ENCODE assay signal across 8 cellular contexts in the genomic region with DNA sequence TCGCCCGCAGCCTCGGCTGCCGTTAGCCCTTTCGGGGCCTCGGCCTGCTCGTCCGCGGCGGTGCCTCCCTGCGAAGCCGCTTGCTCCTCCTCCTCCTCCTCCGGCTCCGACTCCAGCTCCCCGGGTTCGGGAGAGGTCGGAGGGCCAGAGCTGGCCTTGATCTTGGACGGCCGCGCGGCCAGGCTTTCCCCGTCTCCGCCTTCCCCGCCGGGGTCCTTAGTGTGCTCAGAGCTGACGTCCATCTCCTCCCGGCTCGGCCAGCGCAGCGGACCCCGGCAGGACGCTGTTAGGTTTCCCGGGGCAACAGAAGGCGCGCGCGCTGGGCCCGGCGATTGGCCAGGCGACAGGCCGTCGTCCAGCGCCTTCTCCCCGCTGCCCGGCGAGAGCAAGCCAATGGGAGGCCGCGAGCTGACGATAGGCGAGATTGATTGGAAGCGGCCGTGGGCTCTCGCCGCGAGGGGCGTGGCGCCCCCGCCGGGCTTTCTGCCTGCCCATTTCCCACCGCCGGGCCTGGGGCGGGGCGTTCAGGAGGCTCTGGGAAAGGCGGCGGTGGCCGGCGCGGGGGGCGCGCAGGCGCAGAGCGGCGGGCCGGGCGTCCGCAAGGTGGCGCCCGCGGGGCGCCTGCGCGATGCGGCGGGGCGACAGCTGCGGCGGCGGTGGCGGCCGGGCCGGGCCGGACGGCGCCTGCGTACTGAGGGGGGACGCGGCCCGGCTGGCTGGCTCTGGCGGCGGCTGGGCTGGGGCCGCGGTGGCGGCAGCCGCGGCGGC.
A peak's percentile ranks its signal among the peaks of the same experiment; 100 is the strongest.
DNase-seq lines count a peak whose midpoint lies in the region; ATAC-seq and TF ChIP-seq lines count a peak whose summit lies in the region.

A gene with protein sequence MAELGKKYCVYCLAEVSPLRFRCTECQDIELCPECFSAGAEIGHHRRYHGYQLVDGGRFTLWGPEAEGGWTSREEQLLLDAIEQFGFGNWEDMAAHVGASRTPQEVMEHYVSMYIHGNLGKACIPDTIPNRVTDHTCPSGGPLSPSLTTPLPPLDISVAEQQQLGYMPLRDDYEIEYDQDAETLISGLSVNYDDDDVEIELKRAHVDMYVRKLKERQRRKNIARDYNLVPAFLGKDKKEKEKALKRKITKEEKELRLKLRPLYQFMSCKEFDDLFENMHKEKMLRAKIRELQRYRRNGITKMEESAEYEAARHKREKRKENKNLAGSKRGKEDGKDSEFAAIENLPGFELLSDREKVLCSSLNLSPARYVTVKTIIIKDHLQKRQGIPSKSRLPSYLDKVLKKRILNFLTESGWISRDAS (plus strand): TSS at position 676 of the 768 bp plus-strand sequence. CDS start 208 bp downstream, outside the sequence.

- no peaks in the 10 kb centered on the region for H3K27me3 ChIP-seq in OCI-LY3 (ENCODE audit: low read depth, low read length)

- DNase-seq in DMS 273 treated with DMSO at 0.1 percent for 48 hours (lab: John Stamatoyannopoulos, UW): peak; percentile 76
- peak; percentile 100 for DNase-seq in HuH-7.5 (ENCODE audit: low spot score)
- DNase-seq in activated T-cell treated with anti-CD3 and anti-CD28 coated beads for 1 hour (ENCODE audit: low read depth): peak; percentile 86
- peak; percentile 100 for DNase-seq in epidermal melanocyte (ENCODE audit: insufficient read length, low spot score)
- DNase-seq in middle frontal gyrus (ENCODE audit: extremely low spot score, low spot score): peak; percentile 98
- peak; percentile 89 to 93 for DNase-seq in stimulated activated CD8-positive, alpha-beta memory T cell treated with anti-CD3 and anti-CD28 coated beads, Interleukin-2, amount 100 ng/mL, for 48 hours (ENCODE audit: low read depth in 2 of 2)

- no peak for TF ChIP-seq CTCF in OCI-LY3 (IDR thresholded peaks at IDR 0.05; ENCODE audit: low read depth, low read length)

- H4K20me1 ChIP-seq in OCI-LY3 (ENCODE audit: insufficient read depth, low read length): peaks cover 34% of the 10 kb centered on the region

- peak within 1 kb of the TSS; percentile 99 for H3K4me3 ChIP-seq in OCI-LY3 (ENCODE audit: low read length)

- H3K36me3 ChIP-seq in OCI-LY3 (replicated peaks; ENCODE audit: low read depth, low read length): peaks cover 7% of the 10 kb centered on the region

- H3K27ac ChIP-seq in OCI-LY3 (ENCODE audit: low read length): peak within 1 kb of the TSS; percentile 59

- peak within 1 kb of the TSS; percentile 97 for H3K9ac ChIP-seq in OCI-LY3 (ENCODE audit: low read length)

- no peaks in the 10 kb centered on the region for H3K9me3 ChIP-seq in OCI-LY3 (ENCODE audit: insufficient read depth, low read length)

- H3K4me2 ChIP-seq in OCI-LY3 (ENCODE audit: low read length): peak within 1 kb of the TSS; percentile 91

- H2AFZ ChIP-seq in OCI-LY3 (ENCODE audit: low read depth, low read length): peak within 1 kb of the TSS; percentile 90

- H3K4me1 ChIP-seq in OCI-LY3 (ENCODE audit: low read length): peaks cover 22% of the 10 kb centered on the region

- peaks cover 45% of the 10 kb centered on the region for H3K79me2 ChIP-seq in OCI-LY3 (ENCODE audit: low read length)

- ATAC-seq in GM21526 (IDR thresholded peaks at IDR 0.05; ENCODE audit: low FRiP score, unreplicated experiment): peak; percentile 66

Comparison
In these comparisons a context has a peak if more than half of its experiments do, and no peak if none do; other contexts are left out.
1. Peak in every context shown above with its lines: DNase-seq, ATAC-seq, H3K4me3 ChIP-seq and H3K27ac ChIP-seq.